Comparison of ENCODE assay signal across 8 cellular contexts in the genomic region with DNA sequence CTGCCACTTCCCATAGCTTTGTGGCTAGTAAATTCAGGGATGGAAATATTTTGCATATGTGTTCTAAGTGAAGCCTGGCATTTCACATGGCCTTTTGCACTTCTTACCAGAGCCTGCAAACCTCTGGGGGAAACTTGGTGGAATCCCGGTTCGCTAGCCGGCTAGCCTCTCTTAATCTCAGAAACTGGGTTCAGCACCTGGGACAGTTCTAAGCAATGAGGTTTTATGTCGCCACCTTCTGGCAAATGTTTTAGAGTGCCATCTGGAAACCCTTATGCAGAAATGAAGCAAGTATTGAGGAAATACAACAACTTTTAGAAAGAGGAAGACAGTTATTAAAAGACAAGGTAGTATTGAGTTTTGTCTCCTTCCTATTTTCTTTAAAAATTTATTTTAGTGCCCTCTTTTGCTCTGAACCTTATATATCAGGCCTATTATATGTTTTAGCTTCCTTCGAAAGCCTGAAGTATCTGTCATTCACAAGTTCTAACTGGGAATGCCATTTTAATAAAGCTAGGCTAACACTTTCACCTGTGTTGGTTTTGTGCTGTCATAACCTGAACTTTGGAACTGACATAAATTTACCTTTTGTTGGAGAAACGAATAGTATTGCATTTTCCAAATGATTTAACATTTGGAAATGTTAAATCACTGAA. TPM values are rescaled to one million over a fixed set of nuclear protein-coding genes. Genes with fewer than 3 reads are reported as not detected.
DNase-seq lines count a peak whose midpoint lies in the region; ATAC-seq and TF ChIP-seq lines count a peak whose summit lies in the region.

No MANE protein-coding gene starts in this region.

- H3K36me3 ChIP-seq in H7 (replicated peaks; ENCODE audit: control insufficient read depth, insufficient read depth, low read length) (no peaks in the 10 kb centered on the region), gastrocnemius medialis (no peaks in the 10 kb centered on the region)

- H3K27me3 ChIP-seq in H7 (ENCODE audit: control insufficient read depth, insufficient read depth, low read length), result peaks cover 39% of the 10 kb centered on the region
- H3K27me3 ChIP-seq in gastrocnemius medialis, result peaks cover 29 to 38% (median 30%) of the 10 kb centered on the region in 3 donors

- TF ChIP-seq CTCF in LNCaP clone FGC (IDR thresholded peaks at IDR 0.05; ENCODE audit: control insufficient read depth, extremely low read depth, insufficient read depth), result peak; percentile 77
- TF ChIP-seq CTCF in gastrocnemius medialis (IDR thresholded peaks at IDR 0.05 in 4 of 5, conservative IDR thresholded peaks at IDR 0.05 in 1 of 5), result peak in 1 of 5 experiments; percentile 27

- no peak for ATAC-seq in gastrocnemius medialis

- intact Hi-C loops in gastrocnemius medialis (cut with DNase I; ENCODE audit: low total_unique reads), result loop anchor here (10.0 kb wide), 1 partner anchor 558 kb away; no protein-coding TSS in a partner anchor

- H3K27ac ChIP-seq in gastrocnemius medialis, result no peak overlapping the region

- in situ Hi-C loops in gastrocnemius medialis (cut with MboI; ENCODE audit: low sequenced_read_pairs in 4 of 4), result no loop called here

- peak in 2 of 3 donors; percentile 7 to 16 for DNase-seq in stimulated activated CD4-positive, alpha-beta T cell treated with anti-CD3 and anti-CD28 coated beads, TNF-alpha, amount 100 ng/mL, for 48 hours (ENCODE audit: low read depth in 3 of 3)
- no peak for DNase-seq in stimulated activated CD4-positive, alpha-beta T cell treated with anti-CD3 and anti-CD28 coated beads, Interleukin-12 subunit alpha, Interleukin-12 subunit beta, amount 100 ng/mL, for 4 hours
- peak; percentile 72 for DNase-seq in H7
- DNase-seq in LNCaP clone FGC (ENCODE audit: low read depth), result peak; percentile 54
- peak; percentile 9 for DNase-seq in SHP77 treated with DMSO at 0.1 percent for 48 hours (lab: John Stamatoyannopoulos, UW)
- DNase-seq in erythroblast (lab: John Stamatoyannopoulos, UW), result peak; percentile 57 to 65
- peak; percentile 27 for DNase-seq in non-pigmented ciliary epithelial cell (ENCODE audit: low read depth)
- no peak for DNase-seq in gastrocnemius medialis

- H3K4me3 ChIP-seq in H7 (ENCODE audit: insufficient read depth, low read depth, low read length), result 0 out of 2 replicates have a peak overlapping the region, but pooled peaks have one; percentile 48
- H3K4me3 ChIP-seq in LNCaP clone FGC (ENCODE audit: low read depth, low read length), result no peak overlapping the region
- no peak overlapping the region for H3K4me3 ChIP-seq in gastrocnemius medialis

- TF ChIP-seq POLR2A in erythroblast (IDR thresholded peaks at IDR 0.05; ENCODE audit: low read length) (no peak), gastrocnemius medialis (IDR thresholded peaks at IDR 0.05) (no peak)

- no peaks in the 10 kb centered on the region for H3K4me1 ChIP-seq in gastrocnemius medialis

- no peaks in the 10 kb centered on the region for H3K9me3 ChIP-seq in gastrocnemius medialis

RNA-seq across cellular contexts. Expression of gene HTR1A, which starts 1.0 kb away (rescaled TPM):
- total RNA-seq in H7 (2014; rRNA removed; shearing (Covaris generic)), result not detected in 2 replicates
- not detected for total RNA-seq in gastrocnemius medialis

Comparison
In these comparisons a context has a peak if more than half of its experiments do, and no peak if none do; other contexts are left out.
1. DNase-seq: peak in stimulated activated CD4-positive, alpha-beta T cell treated with anti-CD3 and anti-CD28 coated beads, TNF-alpha, amount 100 ng/mL, for 48 hours (2 of 3), H7 (single experiment), LNCaP clone FGC (single experiment), SHP77 treated with DMSO at 0.1 percent for 48 hours (single experiment), erythroblast (2 of 2) and non-pigmented ciliary epithelial cell (single experiment); none in stimulated activated CD4-positive, alpha-beta T cell treated with anti-CD3 and anti-CD28 coated beads, Interleukin-12 subunit alpha, Interleukin-12 subunit beta, amount 100 ng/mL, for 4 hours (single experiment) and gastrocnemius medialis (0 of 2).